11 cellular contexts compared by ENCODE assay signal in genomic region chr4:142818009-142818408, GRCh38. TPM values are rescaled to one million over a fixed set of nuclear protein-coding genes. Genes with fewer than 3 reads are reported as not detected.
DNase-seq lines count a peak whose midpoint lies in the region; ATAC-seq and TF ChIP-seq lines count a peak whose summit lies in the region.
"Had no signal": no experiment of that assay in that cellular context is flagged by ENCODE, and none has a peak within 500 bp of the region (broad histone marks: within the 10 kb centered on the region; RNA-seq: fewer than 3 reads in every experiment).

No MANE protein-coding gene starts in this region.

- peaks cover 5% of the 10 kb centered on the region for H3K36me3 Mint-ChIP-seq in activated CD4-positive, alpha-beta T cell treated with anti-CD3 and anti-CD28 coated beads, Interleukin-2, amount 10 ng/mL, durations not matched to agents 24 days and 14 days (ENCODE audit: low read depth)
- H3K36me3 Mint-ChIP-seq in T-cell, result no peaks in the 10 kb centered on the region
- H3K36me3 Mint-ChIP-seq: WTC11 had no signal

- no peaks in the 10 kb centered on the region for H3K36me3 ChIP-seq in thoracic aorta

- peak overlapping the region; percentile 8 for H3K4me3 Mint-ChIP-seq in activated CD4-positive, alpha-beta T cell treated with anti-CD3 and anti-CD28 coated beads, Interleukin-2, amount 10 ng/mL, durations not matched to agents 24 days and 14 days
- H3K4me3 Mint-ChIP-seq in T-cell, result peak overlapping the region in 1 of 3 donors; percentile 33
- H3K4me3 Mint-ChIP-seq: WTC11 had no signal

- ATAC-seq in T-cell (replicated peaks in 1 of 4), result no peak
- peak; percentile 45 for ATAC-seq in thoracic aorta (ENCODE audit: insufficient number of reproducible peaks, low FRiP score, low read depth)
- ATAC-seq in GM21367 (IDR thresholded peaks at IDR 0.05; ENCODE audit: unreplicated experiment), result no peak
- ATAC-seq: WTC11 had no signal

- POLR2A ChIA-PET in T-cell (lab: Charles Lee), result no interaction called here

- TF ChIP-seq CTCF in fibroblast of villous mesenchyme (IDR thresholded peaks at IDR 0.05; ENCODE audit: insufficient read depth, low read depth, low read length) (no peak), thoracic aorta (IDR thresholded peaks at IDR 0.05) (no peak)

- H3K9me3 ChIP-seq in thoracic aorta, result no peaks in the 10 kb centered on the region

- H3K27me3 Mint-ChIP-seq in activated CD4-positive, alpha-beta T cell treated with anti-CD3 and anti-CD28 coated beads, Interleukin-2, amount 10 ng/mL, durations not matched to agents 24 days and 14 days, result no peaks in the 10 kb centered on the region
- H3K27me3 Mint-ChIP-seq in T-cell, result no peaks in the 10 kb centered on the region

- intact Hi-C loops in activated CD4-positive, alpha-beta T cell treated with anti-CD3 and anti-CD28 coated beads, Interleukin-2, amount 10 ng/mL, durations not matched to agents 24 days and 14 days (cut with micrococcal nuclease), result loop anchor here (5.0 kb wide), 1 partner anchor 121 kb away; no protein-coding TSS in a partner anchor

- no peaks in the 10 kb centered on the region for H3K27me3 ChIP-seq in thoracic aorta (replicated peaks; ENCODE audit: insufficient read depth)

- H3K27ac ChIP-seq in thoracic aorta, result peak overlapping the region; percentile 71 to 74
- H3K27ac ChIP-seq: HL-60 had no signal

- peak overlapping the region; percentile 27 for H3K27ac Mint-ChIP-seq in activated CD4-positive, alpha-beta T cell treated with anti-CD3 and anti-CD28 coated beads, Interleukin-2, amount 10 ng/mL, durations not matched to agents 24 days and 14 days
- peak overlapping the region; percentile 20 to 64 for H3K27ac Mint-ChIP-seq in T-cell
- H3K27ac Mint-ChIP-seq: WTC11 had no signal

- H3K4me3 ChIP-seq in fibroblast of villous mesenchyme (ENCODE audit: low read depth, low read length), result no peak overlapping the region
- H3K4me3 ChIP-seq in thoracic aorta, result peak overlapping the region; percentile 59

- peaks cover 5% of the 10 kb centered on the region for H3K9me3 Mint-ChIP-seq in activated CD4-positive, alpha-beta T cell treated with anti-CD3 and anti-CD28 coated beads, Interleukin-2, amount 10 ng/mL, durations not matched to agents 24 days and 14 days
- H3K9me3 Mint-ChIP-seq in T-cell, result peaks cover 0 to 2% (median 0%) of the 10 kb centered on the region in 3 donors
- H3K9me3 Mint-ChIP-seq: WTC11 had no signal

- H3K4me1 ChIP-seq in thoracic aorta (ENCODE audit: control insufficient read depth in 1 of 2, low read depth in 2 of 2), result peaks cover 11 to 37% of the 10 kb centered on the region in 2 donors

- H3K4me1 Mint-ChIP-seq in activated CD4-positive, alpha-beta T cell treated with anti-CD3 and anti-CD28 coated beads, Interleukin-2, amount 10 ng/mL, durations not matched to agents 24 days and 14 days, result peaks cover 21% of the 10 kb centered on the region
- peaks cover 11 to 21% (median 18%) of the 10 kb centered on the region in 3 donors for H3K4me1 Mint-ChIP-seq in T-cell
- H3K4me1 Mint-ChIP-seq: WTC11 had no signal

- CTCF ChIA-PET in T-cell (lab: Charles Lee), result no interaction called here

- no peak for DNase-seq in activated CD4-positive, alpha-beta T cell treated with anti-CD3 and anti-CD28 coated beads, Interleukin-2, amount 10 ng/mL, durations not matched to agents 24 days and 14 days
- DNase-seq in activated CD4-positive, alpha-beta T cell treated with anti-CD3 and anti-CD28 coated beads, Interleukin-2, amount 50 U/mL, for 48 hours, result no peak
- DNase-seq in T-cell (no peak), fibroblast of villous mesenchyme (ENCODE audit: low read depth) (peak; percentile 12), thoracic aorta (ENCODE audit: low spot score) (no peak), NCI-H2171 (lab: John Stamatoyannopoulos, UW) (no peak), DMS 273 (lab: John Stamatoyannopoulos, UW; ENCODE audit: unreplicated experiment) (no peak)
- DNase-seq: NK-92 treated with Interleukin-12 subunit alpha and Interleukin-12 subunit beta, amount 100 ng/mL, for 24 hours had no signal

RNA-seq across cellular contexts. Expression of gene INPP4B, which starts 28.1 kb away (rescaled TPM):
- 39.8 and 42.5 TPM in 2 replicates for total RNA-seq in activated CD4-positive, alpha-beta T cell treated with anti-CD3 and anti-CD28 coated beads, Interleukin-2, amount 10 ng/mL, durations not matched to agents 24 days and 14 days
- total RNA-seq in T-cell (10 to 100 TPM; 47.4 to 99.7 (median 71.3) TPM), fibroblast of villous mesenchyme (51.9 and 64.3 TPM in 2 replicates), thoracic aorta (10 to 100 TPM; 21.1 to 30.4 TPM)
